Comparison of ENCODE assay signal across 34 cellular contexts in the genomic region with DNA sequence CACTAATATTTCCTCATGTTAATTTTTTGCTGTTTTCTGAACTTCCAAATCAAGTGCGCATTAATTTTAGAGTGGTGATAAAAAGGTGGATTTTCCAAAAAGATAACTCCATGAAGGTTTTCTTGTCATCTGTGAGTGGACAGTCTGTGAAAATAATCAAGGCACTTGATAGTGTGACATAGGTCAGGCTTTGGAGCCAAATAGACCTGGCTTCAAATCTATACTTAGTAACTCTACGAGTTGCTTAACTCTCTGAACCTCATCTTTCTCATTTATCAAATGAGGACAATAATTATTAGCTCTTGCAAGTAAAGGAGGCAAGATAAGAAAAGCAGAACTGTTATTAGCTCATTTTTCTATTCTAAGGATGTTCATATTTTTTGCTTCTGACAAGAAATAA.
"Had no signal": no experiment of that assay in that cellular context is flagged by ENCODE, and none has a peak within 500 bp of the region (broad histone marks: within the 10 kb centered on the region; RNA-seq: fewer than 3 reads in every experiment).

No MANE protein-coding gene starts in this region.

- H3K36me3 ChIP-seq: MG63 had no signal

- H3K27me3 ChIP-seq: MG63 had no signal

- DNase-seq: Karpas-422, Kasumi-1, KG1, MG63, MM.1S, MV-4-11, NCI-H1048, NCI-H1092, NCI-H1092 treated with DMSO at 0.1 percent for 48 hours, NCI-H1105, NCI-H1105 treated with DMSO at 0.1 percent for 48 hours, NCI-H1417, NCI-H1417 treated with DMSO at 0.1 percent for 48 hours, NCI-H1436, NCI-H1436 treated with DMSO at 0.1 percent for 48 hours, NCI-H146, NCI-H1694, NCI-H1694 treated with DMSO at 0.1 percent for 48 hours, NCI-H187, NCI-H187 treated with DMSO at 0.1 percent for 48 hours, NCI-H1930, NCI-H2029, NCI-H2029 treated with DMSO at 0.1 percent for 48 hours, NCI-H2081, NCI-H2081 treated with DMSO at 0.1 percent for 48 hours, NCI-H2107, NCI-H2171, NCI-H2171 treated with DMSO at 0.1 percent for 48 hours, NCI-H2227 treated with DMSO at 0.1 percent for 48 hours, NCI-H226, NCI-H345, NCI-H446, NCI-H446 treated with DMSO at 0.1 percent for 48 hours had no signal

- H3K4me3 ChIP-seq: MG63 had no signal

- H3K27ac ChIP-seq: KMS-11 had no signal

- H3K9me3 ChIP-seq: MG63 had no signal
